ENCODE assay signal across 22 cellular contexts in the genomic region with DNA sequence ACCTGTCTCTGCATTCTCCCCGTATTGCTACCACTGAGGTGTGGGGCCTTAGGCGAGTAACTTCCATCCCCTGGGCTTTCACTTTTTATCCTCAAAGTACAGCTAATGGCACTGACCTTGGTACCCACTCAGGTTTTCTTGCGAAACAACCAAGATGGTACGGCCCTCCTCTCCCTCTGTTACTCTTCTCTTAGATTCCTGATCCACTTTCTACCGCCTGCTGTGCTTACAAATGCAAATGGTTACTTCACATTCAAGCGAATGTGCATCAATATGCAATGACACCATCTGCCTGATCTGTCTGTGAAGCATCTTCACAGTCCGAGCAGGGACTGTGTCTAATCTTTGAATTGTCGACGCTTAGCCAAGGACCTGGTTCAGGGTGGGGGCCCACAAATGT.
"Had no signal": no experiment of that assay in that cellular context is flagged by ENCODE, and none has a peak within 500 bp of the region (broad histone marks: within the 10 kb centered on the region; RNA-seq: fewer than 3 reads in every experiment).

No MANE protein-coding gene starts in this region.

- H3K9me3 Mint-ChIP-seq: activated CD4-positive, alpha-beta T cell treated with anti-CD3 and anti-CD28 coated beads, Interleukin-2, amount 10 ng/mL, durations not matched to agents 7 days and 5 days; activated naive CD8-positive, alpha-beta T cell treated with anti-CD3 and anti-CD28 coated beads, Interleukin-2, amount 10 ng/mL, durations not matched to agents 7 days and 5 days; activated T-cell treated with anti-CD3 and anti-CD28 coated beads, Interleukin-2, amount 50 U/mL, for 24 hours; activated T-helper 2 cell treated with anti-CD3 and anti-CD28 coated beads, Interferon-gamma antibody, Interleukin-2, Interleukin-4, amounts not matched to agents 10 μg/mL and 5 μg/mL and 100 μg/mL, durations not matched to agents 14 hours and 24 hours and 36 hours; effector memory CD8-positive, alpha-beta T cell; nephron progenitor cell; stimulated activated effector memory CD8-positive, alpha-beta T cell treated with anti-CD3 and anti-CD28 coated beads, Interleukin-12 subunit alpha, Interleukin-12 subunit beta, amount 100 ng/mL, for 72 hours had no signal

- H3K4me2 ChIP-seq: smooth muscle cell had no signal

- H3K4me3 Mint-ChIP-seq: activated CD4-positive, alpha-beta T cell treated with anti-CD3 and anti-CD28 coated beads, Interleukin-2, amount 10 ng/mL, durations not matched to agents 7 days and 5 days; activated CD8-positive, alpha-beta T cell treated with anti-CD3 and anti-CD28 coated beads, Interleukin-2, amount 10 ng/mL, durations not matched to agents 7 days and 5 days; activated naive CD8-positive, alpha-beta T cell treated with anti-CD3 and anti-CD28 coated beads, Interleukin-2, amount 10 ng/mL, durations not matched to agents 7 days and 5 days; activated T-cell treated with anti-CD3 and anti-CD28 coated beads, Interleukin-2, amount 50 U/mL, for 24 hours; effector memory CD8-positive, alpha-beta T cell; nephron progenitor cell; stimulated activated effector memory CD8-positive, alpha-beta T cell treated with anti-CD3 and anti-CD28 coated beads, Interleukin-12 subunit alpha, Interleukin-12 subunit beta, amount 100 ng/mL, for 72 hours had no signal

- DNase-seq: activated CD4-positive, alpha-beta T cell treated with anti-CD3 and anti-CD28 coated beads, Interleukin-2, amount 10 ng/mL, durations not matched to agents 7 days and 5 days; activated CD8-positive, alpha-beta T cell treated with anti-CD3 and anti-CD28 coated beads, Interleukin-2, amount 10 ng/mL, durations not matched to agents 7 days and 5 days; activated naive CD4-positive, alpha-beta T cell treated with Interleukin-2 at 50 U/mL for 16 hours; activated naive CD8-positive, alpha-beta T cell treated with anti-CD3 and anti-CD28 coated beads, Interleukin-2, amount 10 ng/mL, durations not matched to agents 7 days and 5 days; activated T-cell treated with anti-CD3 and anti-CD28 coated beads, Interleukin-2, amount 50 U/mL, for 24 hours; amygdala; dermis blood vessel endothelial cell; effector memory CD8-positive, alpha-beta T cell; hippocampal formation; kidney; nephron progenitor cell; stimulated activated CD4-positive, alpha-beta T cell treated with anti-CD3 and anti-CD28 coated beads, Interleukin-4, amount 100 ng/mL, for 24 hours; T1000; upper lobe of left lung had no signal

- H3K36me3 Mint-ChIP-seq: activated naive CD8-positive, alpha-beta T cell treated with anti-CD3 and anti-CD28 coated beads, Interleukin-2, amount 10 ng/mL, durations not matched to agents 7 days and 5 days; stimulated activated effector memory CD8-positive, alpha-beta T cell treated with anti-CD3 and anti-CD28 coated beads, Interleukin-12 subunit alpha, Interleukin-12 subunit beta, amount 100 ng/mL, for 72 hours had no signal

- H3K36me3 ChIP-seq: thoracic aorta, upper lobe of left lung had no signal

- H3K4me1 Mint-ChIP-seq: activated CD4-positive, alpha-beta T cell treated with anti-CD3 and anti-CD28 coated beads, Interleukin-2, amount 10 ng/mL, durations not matched to agents 7 days and 5 days; activated naive CD8-positive, alpha-beta T cell treated with anti-CD3 and anti-CD28 coated beads, Interleukin-2, amount 10 ng/mL, durations not matched to agents 7 days and 5 days; stimulated activated effector memory CD8-positive, alpha-beta T cell treated with anti-CD3 and anti-CD28 coated beads, Interleukin-12 subunit alpha, Interleukin-12 subunit beta, amount 100 ng/mL, for 72 hours had no signal

- H3K9me3 ChIP-seq: thoracic aorta, upper lobe of left lung had no signal

- H3K4me3 ChIP-seq: lung, smooth muscle cell, thoracic aorta, upper lobe of left lung had no signal

- H3K27ac Mint-ChIP-seq: activated CD4-positive, alpha-beta T cell treated with anti-CD3 and anti-CD28 coated beads, Interleukin-2, amount 10 ng/mL, durations not matched to agents 7 days and 5 days; activated CD8-positive, alpha-beta T cell treated with anti-CD3 and anti-CD28 coated beads, Interleukin-2, amount 10 ng/mL, durations not matched to agents 7 days and 5 days; activated naive CD8-positive, alpha-beta T cell treated with anti-CD3 and anti-CD28 coated beads, Interleukin-2, amount 10 ng/mL, durations not matched to agents 7 days and 5 days; activated T-cell treated with anti-CD3 and anti-CD28 coated beads, Interleukin-2, amount 50 U/mL, for 24 hours; activated T-helper 2 cell treated with anti-CD3 and anti-CD28 coated beads, Interferon-gamma antibody, Interleukin-2, Interleukin-4, amounts not matched to agents 10 μg/mL and 5 μg/mL and 100 μg/mL, durations not matched to agents 14 hours and 24 hours and 36 hours; effector memory CD8-positive, alpha-beta T cell; nephron progenitor cell; stimulated activated effector memory CD8-positive, alpha-beta T cell treated with anti-CD3 and anti-CD28 coated beads, Interleukin-12 subunit alpha, Interleukin-12 subunit beta, amount 100 ng/mL, for 72 hours had no signal

- H3K27me3 ChIP-seq: upper lobe of left lung had no signal

- H3K27ac ChIP-seq: thoracic aorta, upper lobe of left lung had no signal

- ATAC-seq: activated CD4-positive, CD25-positive, alpha-beta regulatory T cell treated with anti-CD3 and anti-CD28 coated beads, Interleukin-2, amount 50 U/mL, for 24 hours; activated CD8-positive, alpha-beta T cell treated with anti-CD3 and anti-CD28 coated beads, Interleukin-2, amount 10 ng/mL, durations not matched to agents 7 days and 5 days; effector memory CD8-positive, alpha-beta T cell; left lobe of liver; sciatic nerve; stimulated activated effector memory CD8-positive, alpha-beta T cell treated with anti-CD3 and anti-CD28 coated beads, Interleukin-12 subunit alpha, Interleukin-12 subunit beta, amount 100 ng/mL, for 72 hours had no signal
